ENCODE assay signal across 8 cellular contexts in genomic region chr2:28620801-28621171, GRCh38.
DNase-seq lines count a peak whose midpoint lies in the region; ATAC-seq and TF ChIP-seq lines count a peak whose summit lies in the region.

No MANE protein-coding gene starts in this region.

- DNase-seq in activated naive CD4-positive, alpha-beta T cell treated with Interleukin-2 at 50 U/mL for 16 hours: no peak
- DNase-seq in chondrocyte (ENCODE audit: low spot score) (no peak), upper lobe of right lung (peak; percentile 33), SIG-M5 (lab: John Stamatoyannopoulos, UW) (no peak), COLO668 (lab: John Stamatoyannopoulos, UW; ENCODE audit: unreplicated experiment) (no peak), NCI-H510A treated with DMSO at 0.1 percent for 48 hours (lab: John Stamatoyannopoulos, UW) (no peak)
- no peak for DNase-seq in natural killer cell treated with Interleukin-12 subunit alpha and Interleukin-12 subunit beta and Interleukin-15 and Interleukin-18, amount 100 ng/mL, for 72 hours (ENCODE audit: low spot score)

- no peaks in the 10 kb centered on the region for H3K27me3 Mint-ChIP-seq in activated naive CD4-positive, alpha-beta T cell treated with anti-CD3 and anti-CD28 coated beads, Interleukin-2, amount 50 U/mL, for 24 hours
- H3K27me3 Mint-ChIP-seq in chondrocyte (ENCODE audit: low read depth): no peaks in the 10 kb centered on the region
- H3K27me3 Mint-ChIP-seq in natural killer cell treated with Interleukin-12 subunit alpha and Interleukin-12 subunit beta and Interleukin-15 and Interleukin-18, amount 100 ng/mL, for 72 hours: no peaks in the 10 kb centered on the region

- H3K36me3 Mint-ChIP-seq in activated naive CD4-positive, alpha-beta T cell treated with anti-CD3 and anti-CD28 coated beads, Interleukin-2, amount 50 U/mL, for 24 hours: peaks cover 2% of the 10 kb centered on the region
- H3K36me3 Mint-ChIP-seq in chondrocyte (ENCODE audit: low read depth): no peaks in the 10 kb centered on the region
- no peaks in the 10 kb centered on the region for H3K36me3 Mint-ChIP-seq in natural killer cell treated with Interleukin-12 subunit alpha and Interleukin-12 subunit beta and Interleukin-15 and Interleukin-18, amount 100 ng/mL, for 72 hours

- H3K9me3 Mint-ChIP-seq in activated naive CD4-positive, alpha-beta T cell treated with anti-CD3 and anti-CD28 coated beads, Interleukin-2, amount 50 U/mL, for 24 hours: peaks cover 5% of the 10 kb centered on the region
- no peaks in the 10 kb centered on the region for H3K9me3 Mint-ChIP-seq in chondrocyte (ENCODE audit: low read depth)
- H3K9me3 Mint-ChIP-seq in natural killer cell treated with Interleukin-12 subunit alpha and Interleukin-12 subunit beta and Interleukin-15 and Interleukin-18, amount 100 ng/mL, for 72 hours: peaks cover 3% of the 10 kb centered on the region

- no peak for ATAC-seq in natural killer cell treated with Interleukin-12 subunit alpha and Interleukin-12 subunit beta and Interleukin-15 and Interleukin-18, amount 100 ng/mL, for 72 hours
- ATAC-seq in upper lobe of right lung: no peak

- H3K36me3 ChIP-seq in upper lobe of right lung: no peaks in the 10 kb centered on the region

- peaks cover 75% of the 10 kb centered on the region for H3K4me1 Mint-ChIP-seq in activated naive CD4-positive, alpha-beta T cell treated with anti-CD3 and anti-CD28 coated beads, Interleukin-2, amount 50 U/mL, for 24 hours
- H3K4me1 Mint-ChIP-seq in chondrocyte (ENCODE audit: low read depth): peaks cover 47% of the 10 kb centered on the region
- H3K4me1 Mint-ChIP-seq in natural killer cell treated with Interleukin-12 subunit alpha and Interleukin-12 subunit beta and Interleukin-15 and Interleukin-18, amount 100 ng/mL, for 72 hours (ENCODE audit: low read depth in 2 of 2): peaks cover 61 to 73% of the 10 kb centered on the region in 2 donors

- no peaks in the 10 kb centered on the region for H3K27me3 ChIP-seq in upper lobe of right lung

- H3K4me3 Mint-ChIP-seq in activated naive CD4-positive, alpha-beta T cell treated with anti-CD3 and anti-CD28 coated beads, Interleukin-2, amount 50 U/mL, for 24 hours: peak overlapping the region; percentile 85
- no peak overlapping the region for H3K4me3 Mint-ChIP-seq in chondrocyte (ENCODE audit: unreplicated experiment)
- peak overlapping the region; percentile 82 for H3K4me3 Mint-ChIP-seq in natural killer cell treated with Interleukin-12 subunit alpha and Interleukin-12 subunit beta and Interleukin-15 and Interleukin-18, amount 100 ng/mL, for 72 hours

- H3K9me3 ChIP-seq in upper lobe of right lung: no peaks in the 10 kb centered on the region

- H3K4me1 ChIP-seq in upper lobe of right lung: peaks cover 32% of the 10 kb centered on the region

- peak overlapping the region; percentile 87 for H3K27ac ChIP-seq in upper lobe of right lung

- intact Hi-C loops in upper lobe of right lung (cut with DNase I): no loop called here

- no peak overlapping the region for H3K4me3 ChIP-seq in upper lobe of right lung

- no peak for TF ChIP-seq CTCF in chondrocyte (IDR thresholded peaks at IDR 0.05)
- TF ChIP-seq CTCF in upper lobe of right lung (IDR thresholded peaks at IDR 0.05): no peak

- peak overlapping the region; percentile 31 for H3K27ac Mint-ChIP-seq in activated naive CD4-positive, alpha-beta T cell treated with anti-CD3 and anti-CD28 coated beads, Interleukin-2, amount 50 U/mL, for 24 hours
- H3K27ac Mint-ChIP-seq in chondrocyte (ENCODE audit: unreplicated experiment): peak overlapping the region; percentile 97
- peak overlapping the region; percentile 90 to 95 for H3K27ac Mint-ChIP-seq in natural killer cell treated with Interleukin-12 subunit alpha and Interleukin-12 subunit beta and Interleukin-15 and Interleukin-18, amount 100 ng/mL, for 72 hours

Comparison
In these comparisons a context has a peak if more than half of its experiments do, and no peak if none do; other contexts are left out.
1. H3K27ac Mint-ChIP-seq: peak in every context shown above with its lines; median percentile 97 in chondrocyte; 92 in natural killer cell treated with Interleukin-12 subunit alpha and Interleukin-12 subunit beta and Interleukin-15 and Interleukin-18, amount 100 ng/mL, for 72 hours; 31 in activated naive CD4-positive, alpha-beta T cell treated with anti-CD3 and anti-CD28 coated beads, Interleukin-2, amount 50 U/mL, for 24 hours.